16 cellular contexts compared by ENCODE assay signal in genomic region chr6:144566868-144567615, GRCh38.
A peak's percentile ranks its signal among the peaks of the same experiment; 100 is the strongest.
DNase-seq lines count a peak whose midpoint lies in the region; ATAC-seq and TF ChIP-seq lines count a peak whose summit lies in the region.
"Had no signal": no experiment of that assay in that cellular context is flagged by ENCODE, and none has a peak within 500 bp of the region (broad histone marks: within the 10 kb centered on the region; RNA-seq: fewer than 3 reads in every experiment).

No MANE protein-coding gene starts in this region.

- peaks cover 38% of the 10 kb centered on the region for H3K36me3 ChIP-seq in lower lobe of right lung
- no peaks in the 10 kb centered on the region for H3K36me3 ChIP-seq in thyroid gland

- TF ChIP-seq POLR2A in thyroid gland (IDR thresholded peaks at IDR 0.05): no peak

- H3K27me3 ChIP-seq in lower lobe of right lung (ENCODE audit: low read depth) (no peaks in the 10 kb centered on the region), thyroid gland (no peaks in the 10 kb centered on the region)
- H3K27me3 ChIP-seq: hepatocyte had no signal

- 93 to 96% methylated on average over 3 of the region's 3 CpGs for WGBS in thyroid gland, 2 donors

- H3K4me3 ChIP-seq in lower lobe of right lung: no peak overlapping the region
- H3K4me3 ChIP-seq in thyroid gland (replicated peaks in 1 of 3): no peak overlapping the region
- H3K4me3 ChIP-seq: dorsolateral prefrontal cortex, hepatocyte had no signal

- peak; percentile 79 to 86 for DNase-seq in AML-193 (lab: John Stamatoyannopoulos, UW)
- DNase-seq in ELR (ENCODE audit: low read depth): peak; percentile 66
- peak; percentile 85 for DNase-seq in NOMO-1 treated with DMSO at 0.1 percent for 48 hours (lab: John Stamatoyannopoulos, UW; ENCODE audit: unreplicated experiment)
- DNase-seq in central memory CD4-positive, alpha-beta T cell: peak; percentile 3
- no peak for DNase-seq in lower lobe of right lung
- no peak for DNase-seq in GDM1 (lab: John Stamatoyannopoulos, UW)
- DNase-seq in thyroid gland: no peak
- DNase-seq: activated B cell treated with CpG ODN at 0.5 μM for 24 hours; activated T-cell treated with anti-CD3 and anti-CD28 coated beads, Interleukin-2, amount 50 U/mL, for 72 hours; DMS53; dorsolateral prefrontal cortex; NCI-H1105 treated with DMSO at 0.1 percent for 48 hours; NCI-H345; SK-N-SH had no signal

- H3K4me1 ChIP-seq in lower lobe of right lung (no peaks in the 10 kb centered on the region), thyroid gland (no peaks in the 10 kb centered on the region)

- H3K9me3 ChIP-seq in lower lobe of right lung (no peaks in the 10 kb centered on the region), thyroid gland (no peaks in the 10 kb centered on the region)
- H3K9me3 ChIP-seq: SK-N-SH had no signal

- H3K27ac ChIP-seq in lower lobe of right lung: no peak overlapping the region
- H3K27ac ChIP-seq in thyroid gland: no peak overlapping the region
- H3K27ac ChIP-seq: dorsolateral prefrontal cortex, hepatocyte had no signal

- no peak for ATAC-seq in lower lobe of right lung
- no peak for ATAC-seq in GM18498 (IDR thresholded peaks at IDR 0.05; ENCODE audit: unreplicated experiment)
- ATAC-seq: activated T-cell treated with anti-CD3 and anti-CD28 coated beads, Interleukin-2, amount 50 U/mL, for 72 hours had no signal

- intact Hi-C loops in lower lobe of right lung (cut with DNase I) (no loop called here), thyroid gland (cut with DNase I) (no loop called here)

- TF ChIP-seq CTCF in lower lobe of right lung (IDR thresholded peaks at IDR 0.05): no peak
- no peak for TF ChIP-seq CTCF in thyroid gland (IDR thresholded peaks at IDR 0.05)

Comparison
In these comparisons a context has a peak if more than half of its experiments do, and no peak if none do; other contexts are left out.
1. DNase-seq: peak in AML-193 (2 of 2), ELR (single experiment), NOMO-1 treated with DMSO at 0.1 percent for 48 hours (single experiment) and central memory CD4-positive, alpha-beta T cell (single experiment); none in lower lobe of right lung (single experiment), GDM1 (single experiment) and thyroid gland (0 of 2).